8 cellular contexts compared by ENCODE assay signal in genomic region chr19:9538183-9539058, GRCh38. TPM values are rescaled to one million over a fixed set of nuclear protein-coding genes. Genes with fewer than 3 reads are reported as not detected.
DNase-seq lines count a peak whose midpoint lies in the region; ATAC-seq and TF ChIP-seq lines count a peak whose summit lies in the region.

TSS of gene ZNF426 (minus strand) at chr19:9538645. CDS start at chr19:9536232, 2,413 bp downstream.

- peak; percentile 23 for TF ChIP-seq POLR2A in prostate gland (IDR thresholded peaks at IDR 0.05)

- TF ChIP-seq CTCF in GM23338 (conservative IDR thresholded peaks at IDR 0.05; ENCODE audit: low read depth in 2 of 2): no peak
- TF ChIP-seq CTCF in right atrium auricular region (IDR thresholded peaks at IDR 0.05): peak in 1 of 2 donors; percentile 5
- no peak for TF ChIP-seq CTCF in prostate gland (IDR thresholded peaks at IDR 0.05)
- no peak for TF ChIP-seq CTCF in upper lobe of right lung (IDR thresholded peaks at IDR 0.05)

- peak within 1 kb of the TSS; percentile 80 for H2AFZ ChIP-seq in GM23338

- H3K4me1 ChIP-seq in GM23338 (ENCODE audit: insufficient read depth) (0 out of 2 replicates have a peak, but pooled peaks cover 3% of the 10 kb centered on the region), right atrium auricular region (peaks cover 0 to 13% of the 10 kb centered on the region in 2 donors), prostate gland (replicated peaks) (no peaks in the 10 kb centered on the region), upper lobe of right lung (peaks cover 5% of the 10 kb centered on the region)

- intact Hi-C loops in prostate gland (cut with DNase I) (loop anchor here (10.0 kb wide), 1 partner anchor 104 kb away; the partner anchor contains the start of gene ZNF266), upper lobe of right lung (cut with DNase I) (no loop called here)

- H3K27me3 ChIP-seq in GM23338 (ENCODE audit: insufficient read depth) (no peaks in the 10 kb centered on the region), right atrium auricular region (no peaks in the 10 kb centered on the region), prostate gland (replicated peaks; ENCODE audit: insufficient read depth) (no peaks in the 10 kb centered on the region), upper lobe of right lung (no peaks in the 10 kb centered on the region)

- H3K4me1 Mint-ChIP-seq in GM23338: peaks cover 5% of the 10 kb centered on the region; the same call in 2 of the 3 replicates
- peaks cover 5% of the 10 kb centered on the region for H3K4me1 Mint-ChIP-seq in T-helper 2 cell treated with Interferon-gamma antibody and Interleukin-4, amounts not matched to agents 5 μg/mL and 100 μg/mL, for 36 hours (ENCODE audit: low read depth)

- H3K36me3 Mint-ChIP-seq in GM23338 (ENCODE audit: low read depth): peaks cover 60% of the 10 kb centered on the region
- peaks cover 55% of the 10 kb centered on the region for H3K36me3 Mint-ChIP-seq in T-helper 2 cell treated with Interferon-gamma antibody and Interleukin-4, amounts not matched to agents 5 μg/mL and 100 μg/mL, for 36 hours (ENCODE audit: low read depth)

- H3K4me2 ChIP-seq in GM23338: peak within 1 kb of the TSS; percentile 76

- H3K4me3 Mint-ChIP-seq in GM23338: peak within 1 kb of the TSS; percentile 100
- peak within 1 kb of the TSS; percentile 94 for H3K4me3 Mint-ChIP-seq in T-helper 2 cell treated with Interferon-gamma antibody and Interleukin-4, amounts not matched to agents 5 μg/mL and 100 μg/mL, for 36 hours

- H3K79me2 ChIP-seq in GM23338 (replicated peaks; ENCODE audit: insufficient read depth): peaks cover 26% of the 10 kb centered on the region

- ATAC-seq in GM23338 (peak; percentile 97), upper lobe of right lung (peak; percentile 98)

- H3K9me3 Mint-ChIP-seq in GM23338: peaks cover 52% of the 10 kb centered on the region
- peaks cover 47% of the 10 kb centered on the region for H3K9me3 Mint-ChIP-seq in T-helper 2 cell treated with Interferon-gamma antibody and Interleukin-4, amounts not matched to agents 5 μg/mL and 100 μg/mL, for 36 hours

- peak within 1 kb of the TSS; percentile 100 for H3K27ac Mint-ChIP-seq in GM23338
- H3K27ac Mint-ChIP-seq in T-helper 2 cell treated with Interferon-gamma antibody and Interleukin-4, amounts not matched to agents 5 μg/mL and 100 μg/mL, for 36 hours: peak within 1 kb of the TSS; percentile 98

- H3K27ac ChIP-seq in GM23338 (ENCODE audit: low read depth) (peak within 1 kb of the TSS; percentile 98), right atrium auricular region (peak within 1 kb of the TSS; percentile 94 to 95), prostate gland (peak within 1 kb of the TSS; percentile 92 to 97), upper lobe of right lung (peak within 1 kb of the TSS; percentile 98)

- no peaks in the 10 kb centered on the region for H4K20me1 ChIP-seq in GM23338 (replicated peaks; ENCODE audit: insufficient read depth)

- H3K36me3 ChIP-seq in GM23338 (ENCODE audit: insufficient read depth) (peaks cover 30% of the 10 kb centered on the region), right atrium auricular region (peaks cover 29% of the 10 kb centered on the region), prostate gland (peaks cover 12 to 24% of the 10 kb centered on the region in 2 donors), upper lobe of right lung (peaks cover 28% of the 10 kb centered on the region)

- DNase-seq in DMS 273 treated with DMSO at 0.1 percent for 48 hours (lab: John Stamatoyannopoulos, UW) (peak; percentile 50), GM23338 (ENCODE audit: low spot score) (peak; percentile 96), NCI-H146 (lab: John Stamatoyannopoulos, UW) (peak; percentile 74), anterior cingulate cortex (lab: John Stamatoyannopoulos, UW) (peak; percentile 15 to 87 (median 74)), right atrium auricular region (ENCODE audit: low spot score) (peak; percentile 89), prostate gland (ENCODE audit: low spot score) (peak; percentile 73), upper lobe of right lung (peak; percentile 95)
- DNase-seq in T-helper 2 cell treated with Interferon-gamma antibody and Interleukin-4, amounts not matched to agents 5 μg/mL and 100 μg/mL, for 36 hours (ENCODE audit: low spot score): peak; percentile 81

- 1% methylated on average over 49 of the region's 49 CpGs for WGBS in prostate gland

- peaks cover 13% of the 10 kb centered on the region for H3K27me3 Mint-ChIP-seq in GM23338 (ENCODE audit: insufficient read depth, low read depth, poor library complexity)
- no peaks in the 10 kb centered on the region for H3K27me3 Mint-ChIP-seq in T-helper 2 cell treated with Interferon-gamma antibody and Interleukin-4, amounts not matched to agents 5 μg/mL and 100 μg/mL, for 36 hours (ENCODE audit: low read depth)

- H3F3A ChIP-seq in GM23338 (replicated peaks; ENCODE audit: low read depth): no peaks in the 10 kb centered on the region

- peaks cover 4% of the 10 kb centered on the region; the same call in 1 of the 2 replicates for H3K9me2 ChIP-seq in GM23338 (ENCODE audit: insufficient read depth)

- peaks cover 0 to 31% of the 10 kb centered on the region in 2 donors for H3K9me3 ChIP-seq in right atrium auricular region
- no peaks in the 10 kb centered on the region for H3K9me3 ChIP-seq in prostate gland
- peaks cover 6% of the 10 kb centered on the region for H3K9me3 ChIP-seq in upper lobe of right lung

- H3K4me3 ChIP-seq in GM23338 (peak within 1 kb of the TSS; percentile 86), right atrium auricular region (peak within 1 kb of the TSS; percentile 71 to 95), prostate gland (peak within 1 kb of the TSS; percentile 50 to 63), upper lobe of right lung (peak within 1 kb of the TSS; percentile 78)

TF ChIP-seq in GM23338, 12 proteins besides CTCF, POLR2A, EP300 and RAD21:
- TF ChIP-seq ZNF331 (CRISPR knock-in tag; IDR thresholded peaks at IDR 0.05; ENCODE audit: low read depth) (no peak), CREB1 (CRISPR knock-in tag; IDR thresholded peaks at IDR 0.05; ENCODE audit: low read depth) (peak; percentile 99), POLR2AphosphoS5 (IDR thresholded peaks at IDR 0.05; ENCODE audit: low read depth) (peak; percentile 83), ETS1 (IDR thresholded peaks at IDR 0.05) (peak; percentile 54)

RNA-seq across cellular contexts. Expression of gene ZNF426, which starts in this region (rescaled TPM):
- total RNA-seq in GM23338 (2014; rRNA removed; shearing (Covaris generic)): 20.0 and 22.7 TPM in 2 replicates
- 10.5 and 11.0 TPM in 2 replicates for polyA plus RNA-seq in GM23338 (2016; fragmentation: Nextera tagmentation; extraction: Ambion mirVana)
- 1 to 10 TPM; 9.6 TPM for total RNA-seq in right atrium auricular region
- total RNA-seq in prostate gland: 10 to 100 TPM; 14.6 to 17.9 TPM
- 15.3 TPM for total RNA-seq in upper lobe of right lung

Comparison
In these comparisons a context has a peak if more than half of its experiments do, and no peak if none do; other contexts are left out.
1. Peak in every context shown above with its lines: DNase-seq, ATAC-seq, H3K4me3 ChIP-seq and H3K27ac ChIP-seq.